20 cellular contexts compared by ENCODE assay signal in genomic region chr15:101554115-101554915, GRCh38.
DNase-seq lines count a peak whose midpoint lies in the region; ATAC-seq and TF ChIP-seq lines count a peak whose summit lies in the region.
"Had no signal": no experiment of that assay in that cellular context is flagged by ENCODE, and none has a peak within 500 bp of the region (broad histone marks: within the 10 kb centered on the region; RNA-seq: fewer than 3 reads in every experiment).

No MANE protein-coding gene starts in this region.

- no peaks in the 10 kb centered on the region for H3K4me1 Mint-ChIP-seq in endodermal cell

- H3K4me3 ChIP-seq in endodermal cell (ENCODE audit: low read length) (no peak overlapping the region), osteoblast (ENCODE audit: insufficient read depth, low read length) (peak overlapping the region; percentile 25)
- H3K4me3 ChIP-seq: BLaER1 treated with 17β-estradiol and CSF1 and Interleukin-3, amounts not matched to agents 10 nM and 100 nM had no signal

- no peak overlapping the region for H3K4me3 Mint-ChIP-seq in endodermal cell
- H3K4me3 Mint-ChIP-seq: CD8-positive, alpha-beta T cell had no signal

- H3K9ac ChIP-seq in endodermal cell (ENCODE audit: extremely low read depth, low read length, poor library complexity, severe bottlenecking), result no peak overlapping the region
- H3K9ac ChIP-seq: BLaER1 treated with 17β-estradiol and CSF1 and Interleukin-3, amounts not matched to agents 10 nM and 100 nM had no signal

- no peaks in the 10 kb centered on the region for H3K79me2 ChIP-seq in osteoblast (ENCODE audit: insufficient read depth, low read length)

- H3K4me2 ChIP-seq in osteoblast (ENCODE audit: insufficient read depth, low read length), result peak overlapping the region; percentile 27

- no peak for TF ChIP-seq CTCF in endodermal cell (conservative IDR thresholded peaks at IDR 0.05)
- TF ChIP-seq CTCF in osteoblast (IDR thresholded peaks at IDR 0.05; ENCODE audit: extremely low read depth, low read depth, low read length), result no peak
- no peak for TF ChIP-seq CTCF in GM13977 (IDR thresholded peaks at IDR 0.05; ENCODE audit: extremely low read depth, insufficient read depth, missing control alignments)

- H3K9me3 ChIP-seq in endodermal cell (ENCODE audit: control insufficient read depth, low read length), result no peaks in the 10 kb centered on the region
- no peaks in the 10 kb centered on the region for H3K9me3 ChIP-seq in osteoblast (ENCODE audit: low read depth, low read length)

- no peaks in the 10 kb centered on the region for H3K36me3 ChIP-seq in endodermal cell (ENCODE audit: control insufficient read depth, insufficient read depth, low read length)
- no peaks in the 10 kb centered on the region for H3K36me3 ChIP-seq in osteoblast (ENCODE audit: insufficient read depth, low read length)
- H3K36me3 ChIP-seq: BLaER1 treated with 17β-estradiol and CSF1 and Interleukin-3, amounts not matched to agents 10 nM and 100 nM had no signal

- in situ Hi-C loops in GM13977 (cut with MboI; ENCODE audit: low pct_unique_long_range_greater_than_20kb, low sequenced_read_pairs, unreplicated experiment), result no loop called here

- H3K27me3 ChIP-seq in endodermal cell (ENCODE audit: control insufficient read depth, insufficient read depth, low read length, poor library complexity, severe bottlenecking), result no peaks in the 10 kb centered on the region
- peaks cover 27% of the 10 kb centered on the region for H3K27me3 ChIP-seq in osteoblast (ENCODE audit: insufficient read depth, low read length)
- H3K27me3 ChIP-seq: BLaER1 treated with 17β-estradiol and CSF1 and Interleukin-3, amounts not matched to agents 10 nM and 100 nM had no signal

- H3K27ac ChIP-seq in endodermal cell (ENCODE audit: low read depth, low read length) (no peak overlapping the region), osteoblast (ENCODE audit: low read depth, low read length) (peak overlapping the region; percentile 36)
- H3K27ac ChIP-seq: 22Rv1; BLaER1 treated with 17β-estradiol and CSF1 and Interleukin-3, amounts not matched to agents 10 nM and 100 nM had no signal

- intact Hi-C loops in cardiac septum (cut with DNase I) (no loop called here), left cardiac atrium (cut with DNase I) (no loop called here)

- H3K27me3 Mint-ChIP-seq in endodermal cell (ENCODE audit: insufficient read depth), result peaks cover 2% of the 10 kb centered on the region

- peak overlapping the region; percentile 56 for H2AFZ ChIP-seq in osteoblast (ENCODE audit: low read length)

- DNase-seq in cardiac septum (ENCODE audit: low spot score), result peak; percentile 68
- no peak for DNase-seq in left cardiac atrium
- peak; percentile 41 for DNase-seq in endodermal cell
- no peak for DNase-seq in osteoblast (ENCODE audit: insufficient read length, low spot score, missing footprints)
- DNase-seq in activated gamma-delta T cell treated with Interleukin-2 at 50 U/mL for 16 hours, result no peak
- no peak for DNase-seq in RPMI8226
- DNase-seq in DMS79 treated with DMSO at 0.1 percent for 48 hours (lab: John Stamatoyannopoulos, UW), result no peak
- DNase-seq in GM13977 (ENCODE audit: low spot score), result no peak
- DNase-seq: ACHN, KBM-7, NCI-H1105 treated with DMSO at 0.1 percent for 48 hours, NCI-H1694, NCI-H2081, NCI-H2171 treated with DMSO at 0.1 percent for 48 hours, NCI-H524 treated with DMSO at 0.1 percent for 48 hours, OCI-M1 had no signal

- no peaks in the 10 kb centered on the region for H3K4me1 ChIP-seq in endodermal cell (ENCODE audit: control insufficient read depth, insufficient read depth, low read length)
- H3K4me1 ChIP-seq in osteoblast (ENCODE audit: insufficient read depth, low read length), result peaks cover 20% of the 10 kb centered on the region

- ATAC-seq in left cardiac atrium, result no peak
- ATAC-seq: CD8-positive, alpha-beta T cell; Right ventricle myocardium inferior had no signal

- 93 to 96% methylated on average over 17 to 25 of the region's 25 CpGs for WGBS in endodermal cell (ENCODE audit: insufficient coverage in 1 of 2, insufficient read length in 1 of 2), 2 experiments

- no peaks in the 10 kb centered on the region for H3K36me3 Mint-ChIP-seq in endodermal cell (ENCODE audit: low read depth)
- H3K36me3 Mint-ChIP-seq: CD8-positive, alpha-beta T cell had no signal

- no peaks in the 10 kb centered on the region for H4K20me1 ChIP-seq in osteoblast (ENCODE audit: insufficient read depth, low read length)
- H4K20me1 ChIP-seq: BLaER1 treated with 17β-estradiol and CSF1 and Interleukin-3, amounts not matched to agents 10 nM and 100 nM had no signal

- no peaks in the 10 kb centered on the region for H3K9me3 Mint-ChIP-seq in endodermal cell
- H3K9me3 Mint-ChIP-seq: CD8-positive, alpha-beta T cell had no signal

- no peak overlapping the region for H3K27ac Mint-ChIP-seq in endodermal cell
- H3K27ac Mint-ChIP-seq: CD8-positive, alpha-beta T cell had no signal

Comparison
In these comparisons a context has a peak if more than half of its experiments do, and no peak if none do; other contexts are left out.
1. DNase-seq: peak in cardiac septum (single experiment) and endodermal cell (single experiment); none in left cardiac atrium (single experiment), osteoblast (single experiment), activated gamma-delta T cell treated with Interleukin-2 at 50 U/mL for 16 hours (single experiment), RPMI8226 (single experiment), DMS79 treated with DMSO at 0.1 percent for 48 hours (single experiment) and GM13977 (single experiment).